10 cellular contexts compared by ENCODE assay signal in genomic region chr1:225462714-225463574, GRCh38. TPM values are rescaled to one million over a fixed set of nuclear protein-coding genes. Genes with fewer than 3 reads are reported as not detected.
DNase-seq lines count a peak whose midpoint lies in the region; ATAC-seq and TF ChIP-seq lines count a peak whose summit lies in the region.
"Had no signal": no experiment of that assay in that cellular context is flagged by ENCODE, and none has a peak within 500 bp of the region (broad histone marks: within the 10 kb centered on the region; RNA-seq: fewer than 3 reads in every experiment).

No MANE protein-coding gene starts in this region.

- intact Hi-C loops in cardiac septum (cut with DNase I): no loop called here
- intact Hi-C loops in left ventricle myocardium superior (cut with micrococcal nuclease): no loop called here
- intact Hi-C loops in esophagus muscularis mucosa (cut with DNase I): no loop called here
- intact Hi-C loops in Right ventricle myocardium inferior (cut with DNase I): no loop called here

- H3K36me3 ChIP-seq in esophagus muscularis mucosa: no peaks in the 10 kb centered on the region

- no peak for TF ChIP-seq POLR2A in esophagus muscularis mucosa (IDR thresholded peaks at IDR 0.05; ENCODE audit: low read depth)

- 44% methylated on average over 15 of the region's 15 CpGs for WGBS in esophagus muscularis mucosa

- no peak for TF ChIP-seq CTCF in esophagus muscularis mucosa (IDR thresholded peaks at IDR 0.05)

- DNase-seq in cardiac septum (ENCODE audit: low spot score) (peak; percentile 73), left ventricle myocardium superior (no peak), NCI-H446 (lab: John Stamatoyannopoulos, UW) (peak; percentile 43 to 69), esophagus muscularis mucosa (ENCODE audit: extremely low spot score) (no peak), epidermal melanocyte (ENCODE audit: insufficient read length, low spot score) (no peak), amygdala (lab: John Stamatoyannopoulos, UW) (no peak), Right ventricle myocardium inferior (ENCODE audit: missing footprints) (no peak)
- DNase-seq: DND-41, NCI-H1048 had no signal

- H3K4me1 ChIP-seq in esophagus muscularis mucosa: peaks cover 59 to 81% (median 72%) of the 10 kb centered on the region in 4 donors

- ATAC-seq in left ventricle myocardium superior (no peak), GM21528 (IDR thresholded peaks at IDR 0.05; ENCODE audit: low FRiP score, unreplicated experiment) (no peak), Right ventricle myocardium inferior (no peak)

- no peaks in the 10 kb centered on the region for H3K9me3 ChIP-seq in esophagus muscularis mucosa

- no peaks in the 10 kb centered on the region for H3K27me3 ChIP-seq in esophagus muscularis mucosa

- no peak overlapping the region for H3K4me3 ChIP-seq in esophagus muscularis mucosa

- H3K27ac ChIP-seq in esophagus muscularis mucosa (replicated peaks in 1 of 4): peak overlapping the region in 3 of 4 donors; percentile 78 to 82 (median 81)

- no peak for TF ChIP-seq EP300 in esophagus muscularis mucosa (IDR thresholded peaks at IDR 0.05)

RNA-seq across cellular contexts. Expression of gene LBR, which starts 35.1 kb away (rescaled TPM):
- total RNA-seq in cardiac septum: 13.7 TPM
- 9.5 TPM for total RNA-seq in left ventricle myocardium superior
- total RNA-seq in esophagus muscularis mucosa: 100 to 1,000 TPM in 1 of 4 donors, 10 to 100 TPM in 3; 82.3 to 157 (median 85.1) TPM
- 19.0 TPM for total RNA-seq in Right ventricle myocardium inferior

Comparison
In these comparisons a context has a peak if more than half of its experiments do, and no peak if none do; other contexts are left out.
1. DNase-seq: peak in cardiac septum (single experiment) and NCI-H446 (2 of 2); none in left ventricle myocardium superior (single experiment), esophagus muscularis mucosa (single experiment), epidermal melanocyte (single experiment), amygdala (0 of 56) and Right ventricle myocardium inferior (single experiment).